25 cellular contexts compared by ENCODE assay signal in genomic region chrX:113699939-113700338, GRCh38.
"Had no signal": no experiment of that assay in that cellular context is flagged by ENCODE, and none has a peak within 500 bp of the region (broad histone marks: within the 10 kb centered on the region; RNA-seq: fewer than 3 reads in every experiment).

No MANE protein-coding gene starts in this region.

- H3K27ac ChIP-seq: ovary, parathyroid adenoma, psoas muscle, right lobe of liver, sigmoid colon, stomach, thoracic aorta, thyroid gland, tibial nerve, upper lobe of left lung, vagina had no signal

- H3K27me3 ChIP-seq: ovary, right lobe of liver, sigmoid colon, thyroid gland, upper lobe of left lung, vagina had no signal

- H3K9me3 ChIP-seq: ovary, psoas muscle, right lobe of liver, sigmoid colon, thoracic aorta, thyroid gland, tibial nerve, upper lobe of left lung, vagina had no signal

- H2AFZ ChIP-seq: parathyroid adenoma had no signal

- ATAC-seq: naive thymus-derived CD8-positive, alpha-beta T cell; natural killer cell treated with Interleukin-12 subunit alpha and Interleukin-12 subunit beta and Interleukin-15 and Interleukin-18, amount 100 ng/mL, for 72 hours; psoas muscle; right cardiac atrium; right lobe of liver; stimulated activated effector memory CD8-positive, alpha-beta T cell treated with anti-CD3 and anti-CD28 coated beads, Interleukin-12 subunit alpha, Interleukin-12 subunit beta, amount 100 ng/mL, for 72 hours; stimulated activated naive B cell treated with anti-CD40 and anti-IgM and Interleukin-4, amounts not matched to agents 10 μg/mL and 1 μg/mL and 100 μg/mL, for 72 hours had no signal

- H3K9ac ChIP-seq: parathyroid adenoma had no signal

- DNase-seq: naive thymus-derived CD8-positive, alpha-beta T cell; nephron progenitor cell; occipital lobe; ovary; psoas muscle; right cardiac atrium; right lobe of liver; sigmoid colon; small intestine; stimulated activated CD4-positive, alpha-beta T cell treated with anti-CD3 and anti-CD28 coated beads, Interleukin-15, amount 100 ng/mL, for 24 hours; stimulated activated CD4-positive, alpha-beta T cell treated with anti-CD3 and anti-CD28 coated beads, Interleukin-2, amount 100 ng/mL, for 24 hours; stimulated activated CD4-positive, alpha-beta T cell treated with anti-CD3 and anti-CD28 coated beads, Interleukin-2, amount 100 ng/mL, for 48 hours; stimulated activated CD4-positive, alpha-beta T cell treated with anti-CD3 and anti-CD28 coated beads, Interleukin-4, amount 100 ng/mL, for 24 hours; stimulated activated naive B cell treated with anti-CD40 and anti-IgM and Interleukin-4, amounts not matched to agents 10 μg/mL and 1 μg/mL and 100 μg/mL, for 72 hours; stimulated activated naive CD4-positive, alpha-beta T cell treated with Interleukin-2 at 50 U/mL for 16 hours; stomach; thyroid gland; trophoblast cell; upper lobe of left lung had no signal

- H3K4me3 ChIP-seq: ovary, psoas muscle, right lobe of liver, sigmoid colon, stomach, thoracic aorta, thyroid gland, tibial nerve, upper lobe of left lung, vagina had no signal

- H3K79me2 ChIP-seq: parathyroid adenoma had no signal

- H3K4me1 ChIP-seq: parathyroid adenoma, psoas muscle, right lobe of liver, sigmoid colon, stomach, thyroid gland, tibial nerve, upper lobe of left lung, vagina had no signal

- H3K36me3 ChIP-seq: ovary, right lobe of liver, sigmoid colon, stomach, thoracic aorta, thyroid gland, tibial nerve, upper lobe of left lung, vagina had no signal
